ENCODE assay signal across 1 cellular context in genomic region chr1:150619576-150620509, GRCh38.
TF ChIP-seq lines count a peak whose summit lies in the region.

No MANE protein-coding gene starts in this region.

TF ChIP-seq in K562, 482 proteins besides CTCF, POLR2A, EP300 and RAD21 (continued from another document and continues in another):
- no peak for TF ChIP-seq ZNF407 (IDR thresholded peaks at IDR 0.05; ENCODE audit: low read depth)
- TF ChIP-seq NFATC3 (IDR thresholded peaks at IDR 0.05): 0 out of 2 replicates have a peak, but pooled peaks have one; percentile 11
- peak; percentile 82 for TF ChIP-seq MEF2A (IDR thresholded peaks at IDR 0.05; ENCODE audit: control insufficient read depth, low read depth, low read length)
- no peak for TF ChIP-seq ZNF140 (CRISPR knock-in tag; IDR thresholded peaks at IDR 0.05)
- TF ChIP-seq ZBTB49 (CRISPR knock-in tag; IDR thresholded peaks at IDR 0.05; ENCODE audit: borderline replicate concordance): no peak
- TF ChIP-seq CBX2 (IDR thresholded peaks at IDR 0.05; ENCODE audit: insufficient read depth, low read length, poor library complexity, severe bottlenecking): no peak
- TF ChIP-seq RAD51 (IDR thresholded peaks at IDR 0.05; ENCODE audit: borderline replicate concordance, low read depth): peak; percentile 34; the same call in 1 of the 2 replicates
- TF ChIP-seq PHTF2 (CRISPR knock-in tag; IDR thresholded peaks at IDR 0.05): no peak
- no peak for TF ChIP-seq ZNF518B (CRISPR knock-in tag; IDR thresholded peaks at IDR 0.05)
- no peak for TF ChIP-seq ZNF408 (CRISPR knock-in tag; IDR thresholded peaks at IDR 0.05; ENCODE audit: low read depth)
- TF ChIP-seq ZNF766 (CRISPR knock-in tag; conservative IDR thresholded peaks at IDR 0.05): peak; percentile 49; the same call in 1 of the 2 replicates
- no peak for TF ChIP-seq JUNB (CRISPR knock-in tag; conservative IDR thresholded peaks at IDR 0.05)
- no peak for TF ChIP-seq NFIX (CRISPR knock-in tag; IDR thresholded peaks at IDR 0.05; ENCODE audit: low read depth)
- TF ChIP-seq ZNF41 (CRISPR knock-in tag; conservative IDR thresholded peaks at IDR 0.05): no peak
- TF ChIP-seq TRIM24 (IDR thresholded peaks at IDR 0.05): peak; percentile 47 to 77; a peak in 3 of 4 replicates
- TF ChIP-seq POLR3A (IDR thresholded peaks at IDR 0.05; ENCODE audit: borderline replicate concordance, extremely low read depth, insufficient read depth, insufficient read length): no peak
- no peak for TF ChIP-seq SRSF7 (optimal IDR thresholded peaks at IDR 0.05; ENCODE audit: low read depth, low read length)
- TF ChIP-seq ZNF134 (CRISPR knock-in tag; conservative IDR thresholded peaks at IDR 0.05): no peak
- TF ChIP-seq TEAD1 (CRISPR knock-in tag; IDR thresholded peaks at IDR 0.05): no peak
- TF ChIP-seq SRSF1 (IDR thresholded peaks at IDR 0.05; ENCODE audit: low read depth, low read length): no peak
- TF ChIP-seq RBM15 (IDR thresholded peaks at IDR 0.05; ENCODE audit: insufficient read depth, low read length): no peak
- no peak for TF ChIP-seq CCAR2 (IDR thresholded peaks at IDR 0.05; ENCODE audit: low read depth, low read length)
- no peak; the same call in 1 of the 2 replicates for TF ChIP-seq GTF2E2 (tag; IDR thresholded peaks at IDR 0.05)
- no peak for TF ChIP-seq KLF6 (CRISPR knock-in tag; IDR thresholded peaks at IDR 0.05; ENCODE audit: borderline replicate concordance)
- no peak for TF ChIP-seq IFI16 (CRISPR knock-in tag; IDR thresholded peaks at IDR 0.05)
- TF ChIP-seq ADNP (tag; IDR thresholded peaks at IDR 0.05): peak; percentile 57; the same call in 1 of the 2 replicates
- TF ChIP-seq ZNF184 (CRISPR knock-in tag; IDR thresholded peaks at IDR 0.05): no peak
- peak in 1 of 2 experiments; percentile 47; a peak in 1 of 4 replicates for TF ChIP-seq ZNF318 (IDR thresholded peaks at IDR 0.05; ENCODE audit: borderline replicate concordance in 1 of 2, low read depth in 1 of 2)
- peak in 1 of 3 experiments; percentile 40; a peak in 1 of 6 replicates for TF ChIP-seq ZBTB11 (CRISPR knock-in tag; IDR thresholded peaks at IDR 0.05)
- no peak for TF ChIP-seq TAF1 (IDR thresholded peaks at IDR 0.05; ENCODE audit: control insufficient read depth, extremely low read depth, insufficient read depth, low read length, severe bottlenecking)
- TF ChIP-seq ERF (CRISPR knock-in tag; IDR thresholded peaks at IDR 0.05): no peak
